In genomic region chr5:173481821-173482220, GRCh38 we compare ENCODE assay signal across 35 cellular contexts.
DNase-seq lines count a peak whose midpoint lies in the region; ATAC-seq and TF ChIP-seq lines count a peak whose summit lies in the region.
"Had no signal": no experiment of that assay in that cellular context is flagged by ENCODE, and none has a peak within 500 bp of the region (broad histone marks: within the 10 kb centered on the region; RNA-seq: fewer than 3 reads in every experiment).

No MANE protein-coding gene starts in this region.

- no peak overlapping the region for H3K9ac ChIP-seq in IMR-90 (ENCODE audit: low read depth, low read length)
- no peak overlapping the region for H3K9ac ChIP-seq in PC-3 (ENCODE audit: low read length)
- H3K9ac ChIP-seq: BLaER1; BLaER1 treated with 17β-estradiol and CSF1 and Interleukin-3, amounts not matched to agents 10 nM and 100 nM had no signal

- H3K4ac ChIP-seq in IMR-90 (ENCODE audit: low read depth, low read length), result peak overlapping the region; percentile 15; the same call in 1 of the 2 replicates

- H3K36me3 ChIP-seq in breast epithelium (no peaks in the 10 kb centered on the region), IMR-90 (ENCODE audit: control insufficient read depth, insufficient read depth, low read length) (no peaks in the 10 kb centered on the region), PC-3 (ENCODE audit: low read depth, low read length) (no peaks in the 10 kb centered on the region), PC-9 (ENCODE audit: low read depth) (no peaks in the 10 kb centered on the region), Peyer's patch (no peaks in the 10 kb centered on the region)
- H3K36me3 ChIP-seq: BE2C, BLaER1 had no signal

- peak overlapping the region; percentile 8 to 49 for H3K27ac ChIP-seq in breast epithelium
- no peak overlapping the region for H3K27ac ChIP-seq in IMR-90 (ENCODE audit: insufficient read depth, low read length)
- H3K27ac ChIP-seq in PC-3 (ENCODE audit: low read length), result peak overlapping the region; percentile 12; the same call in 1 of the 2 replicates
- peak overlapping the region; percentile 99; the same call in 1 of the 2 replicates for H3K27ac ChIP-seq in PC-9
- H3K27ac ChIP-seq in Peyer's patch, result no peak overlapping the region
- H3K27ac ChIP-seq: 22Rv1; A549; BLaER1; BLaER1 treated with 17β-estradiol and CSF1 and Interleukin-3, amounts not matched to agents 10 nM and 100 nM; C4-2B had no signal

- ATAC-seq in IMR-90 (ENCODE audit: low read depth) (no peak), PC-3 (no peak)
- ATAC-seq: A549; CD8-positive, alpha-beta T cell had no signal

- H3K4me1 ChIP-seq in breast epithelium, result no peaks in the 10 kb centered on the region
- peaks cover 19% of the 10 kb centered on the region for H3K4me1 ChIP-seq in IMR-90 (ENCODE audit: control insufficient read depth, insufficient read depth, low read length)
- H3K4me1 ChIP-seq in PC-3 (ENCODE audit: insufficient read depth, low read length), result peaks cover 11% of the 10 kb centered on the region
- peaks cover 26% of the 10 kb centered on the region for H3K4me1 ChIP-seq in PC-9 (replicated peaks; ENCODE audit: insufficient read depth)
- H3K4me1 ChIP-seq in Peyer's patch, result no peaks in the 10 kb centered on the region
- H3K4me1 ChIP-seq: A549; BE2C; BLaER1; BLaER1 treated with 17β-estradiol and CSF1 and Interleukin-3, amounts not matched to agents 10 nM and 100 nM; Caco-2 had no signal

- TF ChIP-seq RAD21 in IMR-90 (IDR thresholded peaks at IDR 0.05; ENCODE audit: low read length), result no peak

- in situ Hi-C loops in IMR-90 (cut with MboI; ENCODE audit: low sequenced_read_pairs), result no loop called here

- no peak overlapping the region for H3K27ac Mint-ChIP-seq in MCF 10A (ENCODE audit: low read depth, unreplicated experiment)
- H3K27ac Mint-ChIP-seq: B cell; CD14-positive monocyte; CD4-positive, alpha-beta memory T cell; CD4-positive, alpha-beta T cell; CD8-positive, alpha-beta memory T cell; CD8-positive, alpha-beta T cell had no signal

- POLR2A ChIA-PET in MCF 10A (lab: Yijun Ruan, JAX), result interaction anchor here (0.9 to 2.4 kb wide), 3 partner anchors 9 to 154 kb away, joined by 3 to 13 read pairs (median 3); partner anchors contain the start of gene STC2
- POLR2A ChIA-PET in IMR-90 (lab: Charles Lee; ENCODE audit: unreplicated experiment), result no interaction called here
- POLR2A ChIA-PET in PC-3 (lab: Charles Lee; ENCODE audit: unreplicated experiment), result no interaction called here
- POLR2A ChIA-PET in PC-9 (lab: Charles Lee; ENCODE audit: unreplicated experiment), result no interaction called here

- dilution Hi-C loops in IMR-90 (cut with HindIII; ENCODE audit: low sequenced_read_pairs, unreplicated experiment), result no loop called here

- no peak overlapping the region for H4K8ac ChIP-seq in IMR-90 (ENCODE audit: low read depth in 2 of 2, low read length in 2 of 2)

- BruUV-seq in MCF 10A (replicated peaks; lab: Mats Ljungman, UMichigan) (no TSS peak), IMR-90 (replicated peaks; lab: Mats Ljungman, UMichigan) (no TSS peak), PC-3 (replicated peaks; lab: Mats Ljungman, UMichigan) (no TSS peak), PC-9 (replicated peaks; lab: Mats Ljungman, UMichigan) (no TSS peak)

- WGBS in IMR-90 (ENCODE audit: extremely low coverage in 2 of 2, insufficient read length in 1 of 2), 2 experiments, result no CpG with 5 or more reads among the region's 5 CpGs

- H3K9me1 ChIP-seq in IMR-90 (ENCODE audit: insufficient read depth, low read length), result peaks cover 17% of the 10 kb centered on the region

- no peak overlapping the region for H3K4me3 Mint-ChIP-seq in MCF 10A (ENCODE audit: unreplicated experiment)
- H3K4me3 Mint-ChIP-seq: B cell; CD14-positive monocyte; CD4-positive, alpha-beta memory T cell; CD4-positive, alpha-beta T cell; CD4-positive, CD25-positive, alpha-beta regulatory T cell; CD8-positive, alpha-beta memory T cell; CD8-positive, alpha-beta T cell had no signal

- H3K27me3 ChIP-seq in breast epithelium, result no peaks in the 10 kb centered on the region
- no peaks in the 10 kb centered on the region for H3K27me3 ChIP-seq in IMR-90 (ENCODE audit: control insufficient read depth, insufficient read depth, low read length)
- H3K27me3 ChIP-seq in PC-3 (ENCODE audit: low read length), result no peaks in the 10 kb centered on the region
- no peaks in the 10 kb centered on the region for H3K27me3 ChIP-seq in PC-9 (ENCODE audit: insufficient read depth, low read depth)
- no peaks in the 10 kb centered on the region for H3K27me3 ChIP-seq in Peyer's patch
- H3K27me3 ChIP-seq: BLaER1; BLaER1 treated with 17β-estradiol and CSF1 and Interleukin-3, amounts not matched to agents 10 nM and 100 nM had no signal

- no peak overlapping the region; the same call in 1 of the 2 replicates for H2BK20ac ChIP-seq in IMR-90 (ENCODE audit: low read depth, low read length)

- no peak overlapping the region for H4K5ac ChIP-seq in IMR-90 (ENCODE audit: low read depth, low read length)

- H2AFZ ChIP-seq in IMR-90 (replicated peaks; ENCODE audit: low read length, poor library complexity), result no peak overlapping the region
- no peak overlapping the region for H2AFZ ChIP-seq in PC-3 (ENCODE audit: low read length)
- H2AFZ ChIP-seq in PC-9, result no peak overlapping the region

- no peak overlapping the region for H3K56ac ChIP-seq in IMR-90 (ENCODE audit: extremely low read depth, insufficient read depth, low read length)

- no peak overlapping the region; the same call in 1 of the 2 replicates for H4K91ac ChIP-seq in IMR-90 (ENCODE audit: insufficient read depth, low read depth, low read length)

- H3K4me2 ChIP-seq in IMR-90 (ENCODE audit: low read depth, low read length) (no peak overlapping the region), PC-3 (ENCODE audit: low read length) (no peak overlapping the region), PC-9 (no peak overlapping the region)
- H3K4me2 ChIP-seq: A549; BLaER1; BLaER1 treated with 17β-estradiol and CSF1 and Interleukin-3, amounts not matched to agents 10 nM and 100 nM had no signal

- H3K4me3 ChIP-seq in breast epithelium (no peak overlapping the region), IMR-90 (ENCODE audit: insufficient read depth, low read depth, low read length) (no peak overlapping the region), PC-3 (ENCODE audit: low read length) (no peak overlapping the region), PC-9 (no peak overlapping the region), Peyer's patch (no peak overlapping the region)
- H3K4me3 ChIP-seq: A549; BLaER1; BLaER1 treated with 17β-estradiol and CSF1 and Interleukin-3, amounts not matched to agents 10 nM and 100 nM had no signal

- CTCF ChIA-PET in MCF 10A (lab: Yijun Ruan, JAX) (interaction anchor here (0.6 to 2.4 kb wide), 4 partner anchors 10 to 1977 kb away, joined by 3 to 10 read pairs (median 4); no protein-coding TSS in a partner anchor), IMR-90 (lab: Yijun Ruan, JAX) (interaction anchor here (0.6 to 1.3 kb wide), 4 partner anchors 69 to 477 kb away, joined by 3 to 4 read pairs (median 3); no protein-coding TSS in a partner anchor), PC-3 (lab: Charles Lee) (no interaction called here), PC-9 (lab: Charles Lee) (no interaction called here)

- H2BK120ac ChIP-seq in IMR-90 (ENCODE audit: low read depth, low read length), result no peak overlapping the region

- no peaks in the 10 kb centered on the region for H3K9me3 Mint-ChIP-seq in MCF 10A (ENCODE audit: unreplicated experiment)
- H3K9me3 Mint-ChIP-seq: CD4-positive, alpha-beta T cell; CD4-positive, CD25-positive, alpha-beta regulatory T cell; CD8-positive, alpha-beta T cell had no signal

- H3K36me3 Mint-ChIP-seq in MCF 10A (ENCODE audit: insufficient read depth, unreplicated experiment), result no peaks in the 10 kb centered on the region
- H3K36me3 Mint-ChIP-seq: CD14-positive monocyte; CD4-positive, alpha-beta memory T cell; CD4-positive, CD25-positive, alpha-beta regulatory T cell; CD8-positive, alpha-beta T cell had no signal

- DNase-seq in breast epithelium (ENCODE audit: low spot score in 2 of 2) (no peak), MCF 10A (ENCODE audit: unreplicated experiment) (no peak), IMR-90 (no peak), PC-3 (no peak), PC-9 (no peak), HuH-7.5 (ENCODE audit: low spot score) (no peak), Peyer's patch (no peak)
- no peak for DNase-seq in NK-92 treated with Interleukin-12 subunit alpha and Interleukin-12 subunit beta, amount 100 ng/mL, for 24 hours (lab: John Stamatoyannopoulos, UW)
- DNase-seq: 8988T; ACHN; AML-193; BE2C; C1 segment of cervical spinal cord; Caco-2; Calu3; CD4-positive, alpha-beta memory T cell; CD4-positive, alpha-beta T cell; CD4-positive, CD25-positive, alpha-beta regulatory T cell; CD8-positive, alpha-beta memory T cell; CD8-positive, alpha-beta T cell; COR-L47; DMS 273 treated with DMSO at 0.1 percent for 48 hours; DMS153; DMS53; DMS79; DMS79 treated with DMSO at 0.1 percent for 48 hours; DND-41; EL had no signal

- H2BK15ac ChIP-seq in IMR-90 (ENCODE audit: low read depth, low read length), result no peak overlapping the region

- H3K23ac ChIP-seq in IMR-90 (ENCODE audit: low read depth, low read length), result no peak overlapping the region

- H2AK5ac ChIP-seq in IMR-90 (ENCODE audit: low read depth, low read length), result peak overlapping the region; percentile 35; the same call in 1 of the 2 replicates

- no peak overlapping the region for H3K18ac ChIP-seq in IMR-90 (ENCODE audit: low read depth, low read length)

- no peaks in the 10 kb centered on the region for H3K9me3 ChIP-seq in breast epithelium
- no peaks in the 10 kb centered on the region for H3K9me3 ChIP-seq in IMR-90 (ENCODE audit: control insufficient read depth, insufficient read depth, low read length)
- no peaks in the 10 kb centered on the region for H3K9me3 ChIP-seq in PC-3 (ENCODE audit: low read length)
- H3K9me3 ChIP-seq in PC-9 (ENCODE audit: insufficient read depth, low read depth), result no peaks in the 10 kb centered on the region
- H3K9me3 ChIP-seq in Peyer's patch, result no peaks in the 10 kb centered on the region
- H3K9me3 ChIP-seq: A549; BE2C; BLaER1; BLaER1 treated with 17β-estradiol and CSF1 and Interleukin-3, amounts not matched to agents 10 nM and 100 nM; Caco-2 had no signal

- TF ChIP-seq POLR2A in breast epithelium (IDR thresholded peaks at IDR 0.05) (no peak), IMR-90 (IDR thresholded peaks at IDR 0.05; ENCODE audit: low read depth, low read length) (no peak), Peyer's patch (IDR thresholded peaks at IDR 0.05) (no peak)

- no peaks in the 10 kb centered on the region for H3K9me2 ChIP-seq in PC-3 (replicated peaks; ENCODE audit: low read length)
- H3K9me2 ChIP-seq in PC-9 (ENCODE audit: insufficient read depth), result 0 out of 2 replicates have a peak, but pooled peaks cover 3% of the 10 kb centered on the region

- H2BK5ac ChIP-seq in IMR-90 (ENCODE audit: low read depth, low read length, poor library complexity, severe bottlenecking), result no peak overlapping the region

- H4K20me1 ChIP-seq in IMR-90 (ENCODE audit: insufficient read depth, low read length) (no peaks in the 10 kb centered on the region), PC-3 (ENCODE audit: low read length) (no peaks in the 10 kb centered on the region), PC-9 (ENCODE audit: insufficient read depth) (no peaks in the 10 kb centered on the region)
- H4K20me1 ChIP-seq: BLaER1; BLaER1 treated with 17β-estradiol and CSF1 and Interleukin-3, amounts not matched to agents 10 nM and 100 nM had no signal

- intact Hi-C loops in breast epithelium (cut with DNase I; ENCODE audit: low total_unique reads), result no loop called here
- intact Hi-C loops in MCF 10A (cut with micrococcal nuclease), result no loop called here
- intact Hi-C loops in IMR-90 (cut with micrococcal nuclease), result no loop called here
- intact Hi-C loops in PC-3 (cut with micrococcal nuclease), result no loop called here
- intact Hi-C loops in PC-9 (cut with micrococcal nuclease; ENCODE audit: unreplicated experiment), result loop anchor here (1.0 kb wide), 1 partner anchor 18 kb away; no protein-coding TSS in a partner anchor

- no peak overlapping the region for H3K14ac ChIP-seq in IMR-90 (replicated peaks; ENCODE audit: low read depth, low read length)

- TF ChIP-seq CTCF in breast epithelium (IDR thresholded peaks at IDR 0.05) (no peak), MCF 10A (IDR thresholded peaks at IDR 0.05; ENCODE audit: unreplicated experiment) (no peak), IMR-90 (conservative IDR thresholded peaks at IDR 0.05; ENCODE audit: low read depth, low read length) (no peak), PC-3 (conservative IDR thresholded peaks at IDR 0.05; ENCODE audit: low read depth, low read length) (no peak), PC-9 (conservative IDR thresholded peaks at IDR 0.05) (no peak), Peyer's patch (IDR thresholded peaks at IDR 0.05) (no peak)

- peaks cover 7% of the 10 kb centered on the region for H3K4me1 Mint-ChIP-seq in MCF 10A (ENCODE audit: insufficient read depth, unreplicated experiment)
- H3K4me1 Mint-ChIP-seq: B cell; CD14-positive monocyte; CD4-positive, alpha-beta memory T cell; CD4-positive, CD25-positive, alpha-beta regulatory T cell; CD8-positive, alpha-beta memory T cell had no signal

- no peaks in the 10 kb centered on the region for H3K79me1 ChIP-seq in IMR-90 (ENCODE audit: low read depth in 1 of 2, low read length in 2 of 2)

- H2AK9ac ChIP-seq in IMR-90 (replicated peaks; ENCODE audit: low read depth, low read length, poor library complexity), result no peak overlapping the region

- H3K27me3 Mint-ChIP-seq in MCF 10A (ENCODE audit: insufficient read depth, unreplicated experiment), result no peaks in the 10 kb centered on the region
- H3K27me3 Mint-ChIP-seq: CD4-positive, CD25-positive, alpha-beta regulatory T cell had no signal

- no peaks in the 10 kb centered on the region for H3K79me2 ChIP-seq in PC-3 (ENCODE audit: low read length)
- H3K79me2 ChIP-seq in PC-9 (ENCODE audit: low read depth), result no peaks in the 10 kb centered on the region

- no peaks in the 10 kb centered on the region for H3F3A ChIP-seq in PC-3 (ENCODE audit: low read length, unreplicated experiment)
- peaks cover 27% of the 10 kb centered on the region for H3F3A ChIP-seq in PC-9 (ENCODE audit: insufficient read depth, low read depth)

Comparison
In these comparisons a context has a peak if more than half of its experiments do, and no peak if none do; other contexts are left out.
1. H3K27ac ChIP-seq: peak in breast epithelium (2 of 2), PC-3 (single experiment) and PC-9 (single experiment); none in IMR-90 (single experiment) and Peyer's patch (0 of 4).
2. CTCF ChIA-PET loops: an anchor here in MCF 10A (0.6 to 2.4 kb wide) and IMR-90 (0.6 to 1.3 kb wide); none called in PC-3 and PC-9.